Comparison of ENCODE assay signal across 1 cellular context in genomic region chr18:23689616-23690504, GRCh38.
TF ChIP-seq lines count a peak whose summit lies in the region.

No MANE protein-coding gene starts in this region.

TF ChIP-seq in WTC11, 78 proteins besides CTCF, POLR2A, EP300 and RAD21 (continued from another document):
- peak; percentile 59 for TF ChIP-seq TP53 (CRISPR knock-in tag; IDR thresholded peaks at IDR 0.05)
- TF ChIP-seq ZNF121 (CRISPR knock-in tag; IDR thresholded peaks at IDR 0.05): peak; percentile 24; the same call in 1 of the 2 replicates
- 0 out of 2 replicates have a peak, but pooled peaks have one; percentile 30 for TF ChIP-seq ZNF317 (CRISPR knock-in tag; IDR thresholded peaks at IDR 0.05; ENCODE audit: borderline replicate concordance, low read depth)
- 0 out of 2 replicates have a peak, but pooled peaks have one; percentile 11 for TF ChIP-seq ATF1 (CRISPR knock-in tag; IDR thresholded peaks at IDR 0.05)
- TF ChIP-seq, protein P1, sequence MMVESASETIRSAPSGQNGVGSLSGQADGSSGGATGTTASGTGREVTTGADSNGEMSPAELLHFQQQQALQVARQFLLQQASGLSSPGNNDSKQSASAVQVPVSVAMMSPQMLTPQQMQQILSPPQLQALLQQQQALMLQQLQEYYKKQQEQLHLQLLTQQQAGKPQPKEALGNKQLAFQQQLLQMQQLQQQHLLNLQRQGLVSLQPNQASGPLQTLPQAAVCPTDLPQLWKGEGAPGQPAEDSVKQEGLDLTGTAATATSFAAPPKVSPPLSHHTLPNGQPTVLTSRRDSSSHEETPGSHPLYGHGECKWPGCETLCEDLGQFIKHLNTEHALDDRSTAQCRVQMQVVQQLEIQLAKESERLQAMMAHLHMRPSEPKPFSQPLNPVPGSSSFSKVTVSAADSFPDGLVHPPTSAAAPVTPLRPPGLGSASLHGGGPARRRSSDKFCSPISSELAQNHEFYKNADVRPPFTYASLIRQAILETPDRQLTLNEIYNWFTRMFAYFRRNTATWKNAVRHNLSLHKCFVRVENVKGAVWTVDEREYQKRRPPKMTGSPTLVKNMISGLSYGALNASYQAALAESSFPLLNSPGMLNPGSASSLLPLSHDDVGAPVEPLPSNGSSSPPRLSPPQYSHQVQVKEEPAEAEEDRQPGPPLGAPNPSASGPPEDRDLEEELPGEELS (CRISPR knock-in tag; IDR thresholded peaks at IDR 0.05): peak; percentile 81; the same call in 1 of the 2 replicates
- 0 out of 2 replicates have a peak, but pooled peaks have one; percentile 47 for TF ChIP-seq ETV6 (CRISPR knock-in tag; IDR thresholded peaks at IDR 0.05)
- TF ChIP-seq ZBTB43 (CRISPR knock-in tag; IDR thresholded peaks at IDR 0.05): peak; percentile 84; the same call in 1 of the 2 replicates
- TF ChIP-seq CBFB (CRISPR knock-in tag; IDR thresholded peaks at IDR 0.05; ENCODE audit: low read depth): 0 out of 2 replicates have a peak, but pooled peaks have one; percentile 21
- TF ChIP-seq ATF3 (CRISPR knock-in tag; conservative IDR thresholded peaks at IDR 0.05): no peak
